23 cellular contexts compared by ENCODE assay signal in the genomic region with DNA sequence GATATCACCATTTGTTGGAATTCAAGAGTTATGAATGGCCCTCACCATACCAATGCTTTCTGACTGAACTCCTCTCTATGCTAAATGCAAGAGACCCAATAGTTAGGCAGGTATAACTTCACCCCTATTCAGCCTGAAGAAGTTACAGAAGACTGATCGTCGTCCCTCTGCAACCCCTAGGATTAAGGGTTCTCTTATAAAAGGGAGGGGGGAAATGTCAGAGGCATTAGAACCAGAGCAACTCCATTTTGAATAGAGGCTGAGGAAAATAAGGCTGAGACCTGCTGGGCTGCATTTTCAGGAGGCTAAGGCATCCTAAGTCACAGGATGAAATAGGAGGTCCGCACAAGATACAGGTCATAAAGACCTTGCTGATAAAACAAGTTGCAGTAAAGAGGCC.
"Had no signal": no experiment of that assay in that cellular context is flagged by ENCODE, and none has a peak within 500 bp of the region (broad histone marks: within the 10 kb centered on the region; RNA-seq: fewer than 3 reads in every experiment).

No MANE protein-coding gene starts in this region.

- H3K27me3 Mint-ChIP-seq: dendritic cell treated with granulocyte-macrophage colony-stimulating factor and Interleukin-4, amounts not matched to agents 40 ng/mL and 50 ng/mL, for 4 days; effector memory CD8-positive, alpha-beta T cell had no signal

- H3K9me3 ChIP-seq: colonic mucosa, esophagus squamous epithelium, gastrocnemius medialis, left lung, lower lobe of right lung, mucosa of descending colon had no signal

- H3K36me3 Mint-ChIP-seq: naive B cell had no signal

- H3K27me3 ChIP-seq: colonic mucosa, esophagus squamous epithelium, gastrocnemius medialis, heart right ventricle, left lung had no signal

- H3K4me3 Mint-ChIP-seq: dendritic cell treated with granulocyte-macrophage colony-stimulating factor and Interleukin-4, amounts not matched to agents 40 ng/mL and 50 ng/mL, for 4 days; effector memory CD8-positive, alpha-beta T cell; endodermal cell; naive B cell had no signal

- H3K4me1 ChIP-seq: colonic mucosa had no signal

- H3K9me3 Mint-ChIP-seq: dendritic cell treated with granulocyte-macrophage colony-stimulating factor and Interleukin-4, amounts not matched to agents 40 ng/mL and 50 ng/mL, for 4 days; endodermal cell; naive B cell had no signal

- H3K36me3 ChIP-seq: colonic mucosa, esophagus squamous epithelium, gastrocnemius medialis, heart right ventricle, left lung, lower lobe of right lung had no signal

- H3K27ac ChIP-seq: colonic mucosa, epithelial cell of prostate, esophagus squamous epithelium, left lung, lower lobe of right lung had no signal

- H3K4me3 ChIP-seq: colonic mucosa, esophagus squamous epithelium, gastrocnemius medialis, heart right ventricle, left lung, lower lobe of right lung, mucosa of descending colon had no signal

- H3K4me1 Mint-ChIP-seq: endodermal cell, naive B cell had no signal

- DNase-seq: colonic mucosa; cortex of kidney; effector CD8-positive, alpha-beta T cell; effector memory CD8-positive, alpha-beta T cell; endodermal cell; erythroblast; esophagus squamous epithelium; foreskin fibroblast; foreskin melanocyte; gastrocnemius medialis; glutamatergic neuron; head of caudate nucleus; heart right ventricle; hippocampal formation; left cardiac atrium; left lung; lower lobe of right lung; mesendoderm; mucosa of descending colon; naive B cell had no signal

- ATAC-seq: effector memory CD8-positive, alpha-beta T cell; esophagus mucosa; gastrocnemius medialis; heart right ventricle; left cardiac atrium; left lung; lower lobe of right lung; mucosa of descending colon had no signal

- H3K27ac Mint-ChIP-seq: dendritic cell treated with granulocyte-macrophage colony-stimulating factor and Interleukin-4, amounts not matched to agents 40 ng/mL and 50 ng/mL, for 4 days; effector memory CD8-positive, alpha-beta T cell; endodermal cell; naive B cell had no signal
